In the genomic region with DNA sequence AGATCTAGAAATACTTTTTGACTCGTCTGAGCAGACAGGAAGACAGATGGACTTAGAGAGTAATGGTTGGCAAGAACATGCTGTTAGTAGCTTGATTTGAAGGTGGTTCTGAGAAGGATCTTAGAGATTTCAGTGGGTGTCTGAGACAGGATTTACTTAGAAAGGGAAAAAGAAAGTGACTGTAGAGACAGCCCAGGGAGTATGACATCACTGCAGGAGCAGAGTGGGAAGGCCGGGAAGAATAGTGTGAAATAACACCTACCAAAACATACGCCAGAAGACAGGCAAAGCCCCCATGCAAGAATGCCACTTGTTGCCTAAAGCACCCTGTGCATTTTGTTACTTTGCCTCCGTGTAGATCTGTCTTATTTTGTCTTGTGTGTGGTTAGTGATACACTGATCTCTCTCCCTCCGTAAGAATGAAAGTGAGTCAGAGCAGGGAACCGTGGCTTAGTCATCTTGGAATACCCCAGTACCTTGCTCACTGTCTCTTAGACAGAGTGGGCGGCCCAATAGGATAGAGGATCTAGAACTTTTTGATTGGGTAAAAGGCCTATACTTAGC, we compare ENCODE assay signal across 9 cellular contexts.
A peak's percentile ranks its signal among the peaks of the same experiment; 100 is the strongest.
DNase-seq lines count a peak whose midpoint lies in the region; ATAC-seq and TF ChIP-seq lines count a peak whose summit lies in the region.
"Had no signal": no experiment of that assay in that cellular context is flagged by ENCODE, and none has a peak within 500 bp of the region (broad histone marks: within the 10 kb centered on the region; RNA-seq: fewer than 3 reads in every experiment).

No MANE protein-coding gene starts in this region.

- intact Hi-C loops in PC-3 (cut with micrococcal nuclease): loop anchor here (5.0 kb wide), 2 partner anchors 114 to 176 kb away; no protein-coding TSS in a partner anchor
- intact Hi-C loops in MCF 10A (cut with micrococcal nuclease): loop anchor here (2.0 kb wide), 1 partner anchor 25 kb away; no protein-coding TSS in a partner anchor

- peak overlapping the region; percentile 78 for H3K27ac ChIP-seq in PC-3 (ENCODE audit: low read length)
- H3K27ac ChIP-seq: 22Rv1 had no signal

- H3K9me3 ChIP-seq in PC-3 (ENCODE audit: low read length): no peaks in the 10 kb centered on the region

- no peaks in the 10 kb centered on the region for H3K9me2 ChIP-seq in PC-3 (replicated peaks; ENCODE audit: low read length)

- peak overlapping the region; percentile 58 for H2AFZ ChIP-seq in PC-3 (ENCODE audit: low read length)

- peak overlapping the region; percentile 56 for H3K9ac ChIP-seq in PC-3 (ENCODE audit: low read length)

- H3K4me3 Mint-ChIP-seq in MCF 10A (ENCODE audit: unreplicated experiment) (peak overlapping the region; percentile 65), immature natural killer cell (peak overlapping the region in 1 of 5 donors; percentile 61)

- TF ChIP-seq CTCF in PC-3 (conservative IDR thresholded peaks at IDR 0.05; ENCODE audit: low read depth, low read length): no peak
- TF ChIP-seq CTCF in MCF 10A (IDR thresholded peaks at IDR 0.05; ENCODE audit: unreplicated experiment): no peak

- H3F3A ChIP-seq in PC-3 (ENCODE audit: low read length, unreplicated experiment): no peaks in the 10 kb centered on the region

- H3K79me2 ChIP-seq in PC-3 (ENCODE audit: low read length): no peaks in the 10 kb centered on the region

- ATAC-seq in PC-3: peak; percentile 99
- no peak for ATAC-seq in GM21786 (IDR thresholded peaks at IDR 0.05; ENCODE audit: unreplicated experiment)

- H3K27me3 Mint-ChIP-seq in MCF 10A (ENCODE audit: insufficient read depth, unreplicated experiment): no peaks in the 10 kb centered on the region
- H3K27me3 Mint-ChIP-seq in immature natural killer cell (ENCODE audit: low read depth in 3 of 3): peaks cover 0 to 2% (median 0%) of the 10 kb centered on the region in 3 donors

- no peaks in the 10 kb centered on the region for H3K36me3 ChIP-seq in PC-3 (ENCODE audit: low read depth, low read length)

- peaks cover 18% of the 10 kb centered on the region for H3K4me1 ChIP-seq in PC-3 (ENCODE audit: insufficient read depth, low read length)

- DNase-seq in DMS 273 (lab: John Stamatoyannopoulos, UW; ENCODE audit: unreplicated experiment) (peak; percentile 30), DMS 273 treated with DMSO at 0.1 percent for 48 hours (lab: John Stamatoyannopoulos, UW) (no peak), PC-3 (peak; percentile 95), MCF 10A (ENCODE audit: unreplicated experiment) (peak; percentile 93), medulla oblongata (ENCODE audit: extremely low spot score) (peak; percentile 37), immature natural killer cell (no peak)
- DNase-seq in stimulated activated CD8-positive, alpha-beta memory T cell treated with anti-CD3 and anti-CD28 coated beads, Interleukin-15, amount 100 ng/mL, for 48 hours (ENCODE audit: low read depth in 2 of 2): peak; percentile 28 to 53

- CTCF ChIA-PET in PC-3 (lab: Charles Lee) (interaction anchor here (0.7 kb wide), 1 partner anchor 115 kb away, joined by 3 read pairs; no protein-coding TSS in a partner anchor), MCF 10A (lab: Yijun Ruan, JAX) (no interaction called here)

- no peaks in the 10 kb centered on the region for H3K27me3 ChIP-seq in PC-3 (ENCODE audit: low read length)

- POLR2A ChIA-PET in PC-3 (lab: Charles Lee; ENCODE audit: unreplicated experiment): interaction anchor here (0.6 kb wide), 1 partner anchor 44 kb away, joined by 4 read pairs; no protein-coding TSS in a partner anchor
- POLR2A ChIA-PET in MCF 10A (lab: Yijun Ruan, JAX): interaction anchor here (0.5 to 1.4 kb wide), 2 partner anchors 113 to 148 kb away, joined by 3 to 4 read pairs; no protein-coding TSS in a partner anchor

- H3K4me1 Mint-ChIP-seq in MCF 10A (ENCODE audit: insufficient read depth, unreplicated experiment) (peaks cover 13% of the 10 kb centered on the region), immature natural killer cell (no peaks in the 10 kb centered on the region)

- H3K4me3 ChIP-seq in PC-3 (ENCODE audit: low read length): peak overlapping the region; percentile 65

- H3K9me3 Mint-ChIP-seq in MCF 10A (ENCODE audit: unreplicated experiment): no peaks in the 10 kb centered on the region
- no peaks in the 10 kb centered on the region for H3K9me3 Mint-ChIP-seq in immature natural killer cell

- H3K36me3 Mint-ChIP-seq in MCF 10A (ENCODE audit: insufficient read depth, unreplicated experiment) (no peaks in the 10 kb centered on the region), immature natural killer cell (no peaks in the 10 kb centered on the region)

- no peaks in the 10 kb centered on the region for H4K20me1 ChIP-seq in PC-3 (ENCODE audit: low read length)

- peak overlapping the region; percentile 87 for H3K4me2 ChIP-seq in PC-3 (ENCODE audit: low read length)

- BruUV-seq in PC-3 (replicated peaks; lab: Mats Ljungman, UMichigan) (TSS peak; percentile 90), MCF 10A (replicated peaks; lab: Mats Ljungman, UMichigan) (no TSS peak)

- H3K27ac Mint-ChIP-seq in MCF 10A (ENCODE audit: low read depth, unreplicated experiment): peak overlapping the region; percentile 85
- peak overlapping the region in 1 of 6 donors; percentile 21 for H3K27ac Mint-ChIP-seq in immature natural killer cell

Comparison
In these comparisons a context has a peak if more than half of its experiments do, and no peak if none do; other contexts are left out.
1. DNase-seq: peak in DMS 273 (single experiment), PC-3 (single experiment), MCF 10A (single experiment), medulla oblongata (single experiment) and stimulated activated CD8-positive, alpha-beta memory T cell treated with anti-CD3 and anti-CD28 coated beads, Interleukin-15, amount 100 ng/mL, for 48 hours (2 of 2); none in DMS 273 treated with DMSO at 0.1 percent for 48 hours (single experiment) and immature natural killer cell (0 of 3).